ENCODE assay signal across 8 cellular contexts in genomic region chrX:39821011-39821708, GRCh38.
DNase-seq lines count a peak whose midpoint lies in the region; ATAC-seq and TF ChIP-seq lines count a peak whose summit lies in the region.

No MANE protein-coding gene starts in this region.

- H3K9me2 ChIP-seq in OCI-LY1 (ENCODE audit: low read depth, low read length), result no peaks in the 10 kb centered on the region

- peak overlapping the region in 1 of 3 experiments; percentile 61 for H3K27ac Mint-ChIP-seq in nephron

- H3K4me3 Mint-ChIP-seq in nephron, result peak overlapping the region; percentile 76 to 79 (median 79)

- H3K4me1 Mint-ChIP-seq in nephron, result peaks cover 40% of the 10 kb centered on the region

- H4K20me1 ChIP-seq in OCI-LY1 (ENCODE audit: insufficient read depth, low read length), result no peaks in the 10 kb centered on the region

- CTCF ChIA-PET in GM10248 (lab: Yijun Ruan, JAX), result no interaction called here

- H3K9me3 ChIP-seq in OCI-LY1 (ENCODE audit: low read length), result no peaks in the 10 kb centered on the region

- TF ChIP-seq CTCF in GM10248 (IDR thresholded peaks at IDR 0.05; ENCODE audit: control extremely low read depth, extremely low read depth, low read depth, missing control alignments) (no peak), OCI-LY1 (IDR thresholded peaks at IDR 0.05; ENCODE audit: low read length) (no peak), coronary artery (IDR thresholded peaks at IDR 0.05) (no peak), nephron (IDR thresholded peaks at IDR 0.05; ENCODE audit: unreplicated experiment in 3 of 3) (no peak)

- H3K9me3 Mint-ChIP-seq in nephron, result peaks cover 8% of the 10 kb centered on the region

- no peaks in the 10 kb centered on the region for H3K27me3 ChIP-seq in OCI-LY1 (ENCODE audit: insufficient read depth, low read length)

- H3K36me3 ChIP-seq in OCI-LY1 (ENCODE audit: insufficient read depth, low read length), result no peaks in the 10 kb centered on the region

- H3K79me2 ChIP-seq in OCI-LY1 (ENCODE audit: insufficient read depth, low read length), result no peaks in the 10 kb centered on the region

- H3F3A ChIP-seq in OCI-LY1 (ENCODE audit: insufficient read depth, low read length), result no peaks in the 10 kb centered on the region

- H3K4me3 ChIP-seq in OCI-LY1 (ENCODE audit: low read depth, low read length, poor library complexity, severe bottlenecking), result peak overlapping the region; percentile 31
- H3K4me3 ChIP-seq in coronary artery, result peak overlapping the region; percentile 67

- H3K4me1 ChIP-seq in OCI-LY1 (ENCODE audit: insufficient read depth, low read length, severe bottlenecking), result no peaks in the 10 kb centered on the region

- H3K9ac ChIP-seq in OCI-LY1 (ENCODE audit: low read length), result no peak overlapping the region

- H3K27ac ChIP-seq in OCI-LY1 (ENCODE audit: low read depth, low read length, poor library complexity, severe bottlenecking) (no peak overlapping the region), coronary artery (peak overlapping the region; percentile 5 to 23)

- peak; percentile 43 for DNase-seq in GM10248 (ENCODE audit: extremely low spot score)
- no peak for DNase-seq in coronary artery (ENCODE audit: low spot score)
- DNase-seq in NCI-H187 treated with DMSO at 0.1 percent for 48 hours (lab: John Stamatoyannopoulos, UW), result no peak

- POLR2A ChIA-PET in GM10248 (lab: Yijun Ruan, JAX), result no interaction called here

- H3K36me3 Mint-ChIP-seq in nephron (ENCODE audit: low read depth), result no peaks in the 10 kb centered on the region

- no peak overlapping the region for H2AFZ ChIP-seq in OCI-LY1 (ENCODE audit: low read length)

- ATAC-seq in HG02885 (IDR thresholded peaks at IDR 0.05; ENCODE audit: poor library complexity, unreplicated experiment), result no peak
- ATAC-seq in HG02852 (IDR thresholded peaks at IDR 0.05; ENCODE audit: unreplicated experiment), result no peak
- no peak for ATAC-seq in GM18868 (IDR thresholded peaks at IDR 0.05; ENCODE audit: unreplicated experiment)

- H3K4me2 ChIP-seq in OCI-LY1 (ENCODE audit: low read length), result peak overlapping the region; percentile 36; the same call in 1 of the 2 replicates

- peaks cover 17% of the 10 kb centered on the region for H3K27me3 Mint-ChIP-seq in nephron (ENCODE audit: low read depth)
